7 cellular contexts compared by ENCODE assay signal in the genomic region with DNA sequence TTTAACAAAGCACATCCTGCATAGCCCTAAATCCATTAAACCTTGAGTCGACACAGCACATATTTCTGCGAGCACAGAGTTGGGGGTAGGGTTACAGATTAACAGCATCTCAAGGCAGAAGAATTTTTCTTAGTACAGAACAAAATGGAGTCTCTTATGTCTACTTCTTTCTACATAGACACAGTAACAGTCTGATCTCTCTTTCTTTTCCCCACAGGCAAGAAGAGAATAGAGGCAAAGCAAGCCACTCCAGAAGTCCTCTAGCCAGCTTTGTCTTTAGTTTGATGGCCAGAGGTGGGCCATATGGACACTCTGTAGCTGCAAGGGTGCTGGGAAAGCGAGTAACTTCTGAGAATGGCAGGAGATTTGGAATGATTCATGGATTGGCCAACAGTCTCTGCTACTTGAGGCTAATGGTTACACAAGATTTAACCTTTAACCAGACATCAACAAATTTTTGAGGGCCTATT. TPM values are rescaled to one million over a fixed set of nuclear protein-coding genes. Genes with fewer than 3 reads are reported as not detected.
DNase-seq lines count a peak whose midpoint lies in the region; ATAC-seq and TF ChIP-seq lines count a peak whose summit lies in the region.
"Not testable (repeated sequence)": the region's sequence is repeated elsewhere in the genome, so short reads cannot be mapped to it uniquely, and the experiment has no call there.

No MANE protein-coding gene starts in this region.

- POLR2A ChIA-PET in CD8-positive, alpha-beta T cell (lab: Charles Lee); WTC11 (lab: Charles Lee); naive thymus-derived CD8-positive, alpha-beta T cell (lab: Charles Lee): not testable (repeated sequence)

- 92% methylated on average over 1 of the region's 3 CpGs; no CpG with 5 or more reads in 1 of the 2 experiments for WGBS in endodermal cell (ENCODE audit: insufficient coverage in 1 of 2, insufficient read length in 1 of 2), 2 experiments

- H3K27ac Mint-ChIP-seq in CD8-positive, alpha-beta T cell, result peak overlapping the region; percentile 87
- H3K27ac Mint-ChIP-seq in WTC11 (0 out of 2 replicates have a peak overlapping the region, but pooled peaks have one; percentile 52), endodermal cell (peak overlapping the region; percentile 47)
- H3K27ac Mint-ChIP-seq in naive thymus-derived CD8-positive, alpha-beta T cell, result peak overlapping the region in 9 of 10 donors; percentile 24 to 89 (median 70)

- peaks cover 40% of the 10 kb centered on the region for H3K36me3 Mint-ChIP-seq in CD8-positive, alpha-beta T cell
- peaks cover 24% of the 10 kb centered on the region for H3K36me3 Mint-ChIP-seq in WTC11
- not testable (repeated sequence) for H3K36me3 Mint-ChIP-seq in endodermal cell (ENCODE audit: low read depth)
- peaks cover 14 to 37% (median 24%) of the 10 kb centered on the region in 3 donors for H3K36me3 Mint-ChIP-seq in naive thymus-derived CD8-positive, alpha-beta T cell

- not testable (repeated sequence) for H3K4me3 Mint-ChIP-seq in CD8-positive, alpha-beta T cell; WTC11; endodermal cell; naive thymus-derived CD8-positive, alpha-beta T cell

- CTCF ChIA-PET in CD8-positive, alpha-beta T cell (lab: Charles Lee), result interaction anchor here (1.0 kb wide), 1 partner anchor 336 kb away, joined by 3 read pairs; no protein-coding TSS in a partner anchor
- CTCF ChIA-PET in WTC11 (lab: Charles Lee), result not testable (repeated sequence)

- H3K27me3 ChIP-seq in CD8-positive, alpha-beta T cell (ENCODE audit: insufficient read depth, low read length); endodermal cell (ENCODE audit: control insufficient read depth, insufficient read depth, low read length, poor library complexity, severe bottlenecking): not testable (repeated sequence)

- H3K27ac ChIP-seq in CD8-positive, alpha-beta T cell (ENCODE audit: low read depth, low read length); endodermal cell (ENCODE audit: low read depth, low read length): not testable (repeated sequence)

- H3K27me3 Mint-ChIP-seq in CD8-positive, alpha-beta T cell (ENCODE audit: low read depth); WTC11 (ENCODE audit: low read depth); endodermal cell (ENCODE audit: insufficient read depth); naive thymus-derived CD8-positive, alpha-beta T cell: not testable (repeated sequence)

- H3K4me3 ChIP-seq in CD8-positive, alpha-beta T cell (ENCODE audit: low read depth, low read length); endodermal cell (ENCODE audit: low read length); fibroblast of villous mesenchyme (ENCODE audit: low read depth, low read length): not testable (repeated sequence)

- DNase-seq in CD8-positive, alpha-beta T cell; WTC11 (ENCODE audit: low spot score); endodermal cell; naive thymus-derived CD8-positive, alpha-beta T cell: not testable (repeated sequence)
- DNase-seq in HK-2 (ENCODE audit: unreplicated experiment), result peak; percentile 43
- peak; percentile 12 for DNase-seq in NCI-H226
- peak; percentile 86 for DNase-seq in fibroblast of villous mesenchyme (ENCODE audit: low read depth)

- H3K9me3 ChIP-seq in CD8-positive, alpha-beta T cell (ENCODE audit: low read length), result not testable (repeated sequence)
- H3K9me3 ChIP-seq in endodermal cell (ENCODE audit: control insufficient read depth, low read length), result peaks cover 13% of the 10 kb centered on the region

- not testable (repeated sequence) for ATAC-seq in CD8-positive, alpha-beta T cell; WTC11; naive thymus-derived CD8-positive, alpha-beta T cell

- H3K36me3 ChIP-seq in CD8-positive, alpha-beta T cell (ENCODE audit: insufficient read depth, low read length); endodermal cell (ENCODE audit: control insufficient read depth, insufficient read depth, low read length): not testable (repeated sequence)

- peaks cover 62% of the 10 kb centered on the region for H3K4me1 Mint-ChIP-seq in CD8-positive, alpha-beta T cell (ENCODE audit: low read depth)
- peaks cover 34% of the 10 kb centered on the region for H3K4me1 Mint-ChIP-seq in WTC11
- H3K4me1 Mint-ChIP-seq in endodermal cell, result not testable (repeated sequence)
- H3K4me1 Mint-ChIP-seq in naive thymus-derived CD8-positive, alpha-beta T cell, result peaks cover 23 to 37% (median 29%) of the 10 kb centered on the region in 4 donors

- peaks cover 16% of the 10 kb centered on the region for H3K4me1 ChIP-seq in CD8-positive, alpha-beta T cell (ENCODE audit: insufficient read depth, low read length)
- not testable (repeated sequence) for H3K4me1 ChIP-seq in endodermal cell (ENCODE audit: control insufficient read depth, insufficient read depth, low read length)

- intact Hi-C loops in CD8-positive, alpha-beta T cell (cut with DNase I, micrococcal nuclease), result not testable (repeated sequence)

- H3K9ac ChIP-seq in endodermal cell (ENCODE audit: extremely low read depth, low read length, poor library complexity, severe bottlenecking), result not testable (repeated sequence)

- TF ChIP-seq CTCF in CD8-positive, alpha-beta T cell (IDR thresholded peaks at IDR 0.05); WTC11 (IDR thresholded peaks at IDR 0.05); endodermal cell (conservative IDR thresholded peaks at IDR 0.05); fibroblast of villous mesenchyme (IDR thresholded peaks at IDR 0.05; ENCODE audit: insufficient read depth, low read depth, low read length): not testable (repeated sequence)

- not testable (repeated sequence) for H3K9me3 Mint-ChIP-seq in CD8-positive, alpha-beta T cell; naive thymus-derived CD8-positive, alpha-beta T cell
- H3K9me3 Mint-ChIP-seq in WTC11 (peaks cover 29% of the 10 kb centered on the region), endodermal cell (peaks cover 17% of the 10 kb centered on the region)

RNA-seq across cellular contexts. Expression of a gene that starts 41.4 kb away (rescaled TPM):
- total RNA-seq in CD8-positive, alpha-beta T cell, result 1 to 10 TPM; 7.9 to 8.5 TPM
- total RNA-seq in WTC11 (2021) (36.1 to 37.0 TPM (median 36.8 TPM) in 3 replicates), endodermal cell (10 to 100 TPM; 53.8 to 75.8 TPM), fibroblast of villous mesenchyme (19.3 and 20.3 TPM in 2 replicates)
- 43.3 TPM for polyA plus RNA-seq in endodermal cell (2013, experiment 1 of 2)
- 40.3 TPM for polyA plus RNA-seq in endodermal cell (2013, experiment 2 of 2)
- total RNA-seq in naive thymus-derived CD8-positive, alpha-beta T cell, result 10 to 100 TPM; 34.3 to 39.1 TPM
- 10 to 100 TPM; 44.1 to 77.3 (median 53.9) TPM for polyA plus RNA-seq in naive thymus-derived CD8-positive, alpha-beta T cell
